Comparison of ENCODE assay signal across 16 cellular contexts in the genomic region with DNA sequence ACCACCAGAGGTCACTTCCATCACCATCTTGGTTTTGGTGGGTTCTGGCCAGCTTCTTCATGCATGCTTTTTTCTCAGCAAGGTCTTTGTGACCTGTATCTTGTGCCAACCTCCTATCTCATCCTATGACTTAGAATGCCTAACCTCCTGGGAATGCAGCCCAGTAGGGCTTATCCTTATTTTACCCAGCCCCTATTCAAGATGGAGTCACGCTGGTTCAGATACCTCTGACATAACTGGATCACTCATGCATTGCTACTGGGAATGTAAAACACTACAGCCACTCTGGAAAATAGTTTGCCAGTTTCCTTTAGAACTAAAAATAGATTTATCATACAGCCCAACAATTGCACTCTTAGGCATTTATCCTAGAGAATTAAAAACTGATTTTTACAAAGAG.
"Had no signal": no experiment of that assay in that cellular context is flagged by ENCODE, and none has a peak within 500 bp of the region (broad histone marks: within the 10 kb centered on the region; RNA-seq: fewer than 3 reads in every experiment).

No MANE protein-coding gene starts in this region.

- ATAC-seq: activated CD8-positive, alpha-beta memory T cell treated with anti-CD3 and anti-CD28 coated beads, Interleukin-2, amount 10 ng/mL, durations not matched to agents 7 days and 5 days; naive thymus-derived CD8-positive, alpha-beta T cell; sciatic nerve; stimulated activated effector memory CD8-positive, alpha-beta T cell treated with anti-CD3 and anti-CD28 coated beads, Interleukin-12 subunit alpha, Interleukin-12 subunit beta, amount 100 ng/mL, for 72 hours; upper lobe of right lung had no signal

- H3K27me3 ChIP-seq: colonic mucosa, upper lobe of right lung had no signal

- DNase-seq: activated CD4-positive, alpha-beta memory T cell treated with anti-CD3 and anti-CD28 coated beads, Interleukin-2, amount 10 ng/mL, durations not matched to agents 7 days and 5 days; activated CD4-positive, alpha-beta T cell treated with anti-CD3 and anti-CD28 coated beads for 48 hours; activated CD8-positive, alpha-beta memory T cell treated with anti-CD3 and anti-CD28 coated beads, Interleukin-2, amount 10 ng/mL, durations not matched to agents 7 days and 5 days; activated naive CD8-positive, alpha-beta T cell treated with anti-CD3 and anti-CD28 coated beads for 36 hours; amygdala; central memory CD4-positive, alpha-beta T cell; endodermal cell; foreskin melanocyte; naive thymus-derived CD8-positive, alpha-beta T cell; stimulated activated CD4-positive, alpha-beta T cell treated with anti-CD3 and anti-CD28 coated beads, Interleukin-4, amount 100 ng/mL, for 24 hours; upper lobe of right lung had no signal

- H3K36me3 ChIP-seq: colonic mucosa, prostate gland, thoracic aorta, upper lobe of right lung had no signal

- H3K4me3 ChIP-seq: colonic mucosa, prostate gland, thoracic aorta, upper lobe of right lung had no signal

- H3K4me1 ChIP-seq: colonic mucosa, prostate gland had no signal

- H3K27ac ChIP-seq: colonic mucosa, prostate gland, thoracic aorta, upper lobe of right lung had no signal

- H3K9me3 ChIP-seq: colonic mucosa, prostate gland, thoracic aorta, upper lobe of right lung had no signal
